ENCODE assay signal across 1 cellular context in the genomic region with DNA sequence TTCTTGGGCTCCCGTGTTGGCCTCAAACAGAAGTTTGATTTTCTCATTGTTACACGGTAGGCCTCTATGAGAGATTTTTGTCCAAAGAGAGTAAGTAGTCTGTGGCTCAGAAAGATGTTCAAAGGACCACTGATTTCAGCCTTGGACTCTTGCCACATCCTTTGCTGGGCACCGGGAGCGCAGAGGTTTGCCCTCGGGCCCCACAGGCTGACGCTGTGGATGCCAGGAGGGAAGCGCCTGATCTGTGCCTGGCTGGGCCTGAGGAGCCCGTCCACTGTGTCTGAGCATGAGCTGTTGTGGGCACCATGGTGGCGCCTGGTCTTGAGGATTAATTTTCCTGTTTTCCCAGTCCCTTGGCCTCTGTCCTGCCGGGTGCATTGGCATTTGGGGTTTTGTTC.
TF ChIP-seq lines count a peak whose summit lies in the region.

No MANE protein-coding gene starts in this region.

TF ChIP-seq in GM23338, 12 proteins besides CTCF, POLR2A, EP300 and RAD21 (continued from another document):
- TF ChIP-seq NANOG (IDR thresholded peaks at IDR 0.05; ENCODE audit: borderline replicate concordance): no peak
- TF ChIP-seq JUNB (IDR thresholded peaks at IDR 0.05; ENCODE audit: unreplicated experiment): no peak
